In genomic region chr19:12665646-12666304, GRCh38 we compare ENCODE assay signal across 1 cellular context.
TF ChIP-seq lines count a peak whose summit lies in the region.

No MANE protein-coding gene starts in this region.

TF ChIP-seq in H1, 55 proteins besides CTCF, POLR2A, EP300 and RAD21:
- TF ChIP-seq TAF7 (optimal IDR thresholded peaks at IDR 0.05; ENCODE audit: borderline replicate concordance, low read depth, low read length) (no peak), CBX5 (IDR thresholded peaks at IDR 0.05; ENCODE audit: low read depth, low read length) (no peak), CHD7 (IDR thresholded peaks at IDR 0.05; ENCODE audit: insufficient replicate concordance, low read length) (no peak), FOSL1 (IDR thresholded peaks at IDR 0.05; ENCODE audit: insufficient read depth, low read depth, low read length) (no peak), ZNF274 (IDR thresholded peaks at IDR 0.05; ENCODE audit: borderline replicate concordance, extremely low read depth, low read length) (no peak), BRCA1 (IDR thresholded peaks at IDR 0.05; ENCODE audit: low read depth, low read length) (no peak)
- TF ChIP-seq, protein P1, sequence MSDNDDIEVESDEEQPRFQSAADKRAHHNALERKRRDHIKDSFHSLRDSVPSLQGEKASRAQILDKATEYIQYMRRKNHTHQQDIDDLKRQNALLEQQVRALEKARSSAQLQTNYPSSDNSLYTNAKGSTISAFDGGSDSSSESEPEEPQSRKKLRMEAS (IDR thresholded peaks at IDR 0.05), result no peak
TF ChIP-seq in H1: peak in this region for 0.
